Comparison of ENCODE assay signal across 25 cellular contexts in genomic region chr4:133598779-133599178, GRCh38.
"Had no signal": no experiment of that assay in that cellular context is flagged by ENCODE, and none has a peak within 500 bp of the region (broad histone marks: within the 10 kb centered on the region; RNA-seq: fewer than 3 reads in every experiment).

No MANE protein-coding gene starts in this region.

- H3K4me3 ChIP-seq: gastrocnemius medialis, right atrium auricular region, smooth muscle cell, stomach, thyroid gland, upper lobe of right lung had no signal

- DNase-seq: activated CD4-positive, alpha-beta T cell treated with anti-CD3 and anti-CD28 coated beads for 4 hours; activated CD4-positive, alpha-beta T cell treated with anti-CD3 and anti-CD28 coated beads, Interleukin-2, amount 50 U/mL, for 4 hours; activated CD4-positive, CD25-positive, alpha-beta regulatory T cell; activated naive CD4-positive, alpha-beta T cell; activated T-cell treated with anti-CD3 and anti-CD28 coated beads for 4 hours; activated T-cell treated with anti-CD3 and anti-CD28 coated beads, Interleukin-2, amount 50 U/mL, for 72 hours; anterior cingulate cortex; dermis blood vessel endothelial cell; effector CD4-positive, alpha-beta T cell; gastrocnemius medialis; glutamatergic neuron; kidney; left colon; natural killer cell; stimulated activated CD4-positive, alpha-beta T cell treated with anti-CD3 and anti-CD28 coated beads, Interleukin-15, amount 100 ng/mL, for 24 hours; stimulated activated CD4-positive, alpha-beta T cell treated with anti-CD3 and anti-CD28 coated beads, Interleukin-2, amount 100 ng/mL, for 24 hours; stimulated activated naive B cell treated with anti-CD40 and anti-IgM and Interleukin-4, amounts not matched to agents 10 μg/mL and 1 μg/mL and 100 μg/mL, for 72 hours; stomach; T-helper 17 cell; T1000; thyroid gland; upper lobe of right lung had no signal

- ATAC-seq: activated naive CD4-positive, alpha-beta T cell treated with anti-CD3 and anti-CD28 coated beads, Interleukin-2, amount 50 U/mL, for 72 hours; activated T-cell treated with anti-CD3 and anti-CD28 coated beads, Interleukin-2, amount 50 U/mL, for 72 hours; gastrocnemius medialis; left colon; natural killer cell; stimulated activated naive B cell treated with anti-CD40 and anti-IgM and Interleukin-4, amounts not matched to agents 10 μg/mL and 1 μg/mL and 100 μg/mL, for 72 hours; T-helper 17 cell; upper lobe of right lung had no signal
